ENCODE assay signal across 8 cellular contexts in the genomic region with DNA sequence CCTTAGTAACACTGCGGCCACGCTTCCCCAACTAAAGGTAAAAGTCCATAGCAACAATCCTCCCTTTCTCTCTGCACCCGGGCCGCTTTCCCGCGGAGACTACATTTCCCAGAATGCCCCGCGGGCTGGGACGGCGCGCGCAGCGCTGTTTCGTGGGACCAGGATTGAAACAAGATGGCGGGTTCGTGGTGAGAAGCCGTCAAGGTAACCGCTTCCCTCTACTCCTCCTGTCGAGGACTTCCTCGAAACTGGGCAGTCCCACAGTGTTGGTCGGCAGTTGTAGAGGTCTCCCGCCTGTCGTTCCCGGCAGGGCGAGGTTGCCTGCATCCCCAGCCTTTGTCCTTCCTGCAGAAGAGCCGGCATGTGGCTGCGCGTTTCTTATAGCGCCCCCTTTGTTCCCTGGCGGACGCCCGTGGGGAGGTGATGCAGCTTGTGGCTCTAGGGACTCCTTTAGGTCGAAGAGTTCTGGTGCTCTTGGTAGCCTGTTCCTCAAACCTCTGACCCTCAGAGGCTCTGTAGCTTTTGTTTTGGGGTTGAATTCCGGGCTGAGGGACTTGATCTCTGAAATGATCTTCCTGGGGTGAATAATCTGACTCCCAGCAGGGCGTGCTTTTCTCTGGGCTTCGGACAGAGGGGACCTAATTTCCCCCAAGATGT. TPM values are rescaled to one million over a fixed set of nuclear protein-coding genes. Genes with fewer than 3 reads are reported as not detected.
A peak's percentile ranks its signal among the peaks of the same experiment; 100 is the strongest.
DNase-seq lines count a peak whose midpoint lies in the region; ATAC-seq, FAIRE-seq and TF ChIP-seq lines count a peak whose summit lies in the region.

Gene MRPL42, plus strand, starts transcription at position 164 of the 657 bp plus-strand sequence. CDS start 1,772 bp downstream, outside the sequence.

- ATAC-seq in GM19328 (IDR thresholded peaks at IDR 0.05; ENCODE audit: unreplicated experiment) = peak; percentile 89
- ATAC-seq in HG03520 (IDR thresholded peaks at IDR 0.05; ENCODE audit: unreplicated experiment) = peak; percentile 81
- peak; percentile 94 for ATAC-seq in HepG2

- POLR2A ChIA-PET in HepG2 (lab: Yijun Ruan, JAX) = interaction anchor here (0.7 to 2.0 kb wide), 7 partner anchors 16 to 1068 kb away, joined by 3 to 8 read pairs (median 4); partner anchors contain the start of gene UBE2N

- 0% methylated on average over 12 of the region's 36 CpGs for WGBS in HepG2 (ENCODE audit: low lambda C conversion rate)

- H3K4me3 ChIP-seq in HepG2 (replicated peaks in 1 of 3; ENCODE audit: insufficient read depth in 1 of 3, low read depth in 2 of 3, low read length in 3 of 3) = peak within 1 kb of the TSS; percentile 78 to 92 (median 88)

- TF ChIP-seq RAD21 in HepG2 (CRISPR knock-in tag; IDR thresholded peaks at IDR 0.05) = peak; percentile 48; the same call in 1 of the 2 replicates

- no peak within 1 kb of the TSS for H2AFZ ChIP-seq in HepG2 (ENCODE audit: low read length)

- H3K27me3 Mint-ChIP-seq in CD14-positive monocyte (ENCODE audit: low read depth in 3 of 3) = peaks cover 0 to 3% (median 0%) of the 10 kb centered on the region in 3 donors

- TF ChIP-seq CTCF in CD14-positive monocyte (IDR thresholded peaks at IDR 0.05) = peak; percentile 86
- TF ChIP-seq CTCF in HepG2 (CRISPR knock-in tag; IDR thresholded peaks at IDR 0.05) = peak; percentile 95

- H3K27me3 ChIP-seq in HepG2 (ENCODE audit: control insufficient read depth in 1 of 2, insufficient read depth in 2 of 2, low read length in 2 of 2) = no peaks in the 10 kb centered on the region; a peak in 1 of 5 replicates

- peaks cover 74% of the 10 kb centered on the region for H3K4me1 ChIP-seq in HepG2 (ENCODE audit: insufficient read depth, low read length)

- peaks cover 0 to 3% (median 0%) of the 10 kb centered on the region in 7 donors for H3K9me3 Mint-ChIP-seq in CD14-positive monocyte

- DNase-seq in CD14-positive monocyte (ENCODE audit: low spot score) (peak; percentile 83), NCI-H526 treated with DMSO at 0.1 percent for 48 hours (lab: John Stamatoyannopoulos, UW) (peak; percentile 87), dermis blood vessel endothelial cell (peak; percentile 91), HepG2 (ENCODE audit: low spot score) (peak; percentile 85)
- DNase-seq in activated CD4-positive, alpha-beta T cell treated with anti-CD3 and anti-CD28 coated beads, Interleukin-2, amount 50 U/mL, for 1 hour = peak; percentile 92
- peak; percentile 92 for DNase-seq in stimulated activated CD4-positive, alpha-beta T cell treated with anti-CD3 and anti-CD28 coated beads, Interleukin-4, amount 100 ng/mL, for 1 hour

- peaks cover 5% of the 10 kb centered on the region; the same call in 1 of the 2 replicates for H4K20me1 ChIP-seq in HepG2 (ENCODE audit: insufficient read depth, low read length)

- H3K36me3 ChIP-seq in HepG2 (replicated peaks in 1 of 2; ENCODE audit: control insufficient read depth in 1 of 2, insufficient read depth in 2 of 2, low read length in 2 of 2) = peaks cover 4 to 17% of the 10 kb centered on the region in 2 experiments; a peak in 4 of 5 replicates

- no peak for TF ChIP-seq EP300 in HepG2 (IDR thresholded peaks at IDR 0.05; ENCODE audit: low read depth in 2 of 2, low read length in 2 of 2)
- TF ChIP-seq EP300 in HepG2 (CRISPR knock-in tag; IDR thresholded peaks at IDR 0.05; ENCODE audit: borderline replicate concordance) = 0 out of 2 replicates have a peak, but pooled peaks have one; percentile 18

- FAIRE-seq in HepG2 (lab: Jason Lieb, UNC) = peak; percentile 90

- peak within 1 kb of the TSS; percentile 89 to 93 for H3K4me3 Mint-ChIP-seq in CD14-positive monocyte

- peaks cover 52% of the 10 kb centered on the region for H3K79me2 ChIP-seq in HepG2 (ENCODE audit: insufficient read depth, low read length)

- H3K36me3 Mint-ChIP-seq in CD14-positive monocyte = peaks cover 13 to 20% of the 10 kb centered on the region in 2 donors

- H3K4me1 Mint-ChIP-seq in CD14-positive monocyte = peaks cover 21% of the 10 kb centered on the region

- H3K9ac ChIP-seq in HepG2 (ENCODE audit: insufficient read depth, low read depth, low read length) = peak within 1 kb of the TSS; percentile 91

- peak within 1 kb of the TSS; percentile 89 to 97 (median 94) for H3K27ac Mint-ChIP-seq in CD14-positive monocyte

- no peaks in the 10 kb centered on the region for H3K9me3 ChIP-seq in HepG2 (ENCODE audit: low read length)

- peak; percentile 88 to 90 for TF ChIP-seq POLR2A in HepG2 (IDR thresholded peaks at IDR 0.05; ENCODE audit: insufficient read depth in 1 of 2, low read depth in 2 of 2, low read length in 2 of 2)

- CTCF ChIA-PET in HepG2 (lab: Yijun Ruan, JAX; ENCODE audit: low intra/inter-chr PET ratio, low total read pairs) = no interaction called here

- TSS peak; percentile 64 for BruUV-seq in HepG2 (replicated peaks; lab: Mats Ljungman, UMichigan)

- in situ Hi-C loops in HepG2 (cut with HindIII; ENCODE audit: extremely low pct_ligation_motif_present, low pct_unique_long_range_greater_than_20kb) = no loop called here

- H3K27ac ChIP-seq in HepG2 (ENCODE audit: extremely low read length, insufficient read depth, low read length) = peak within 1 kb of the TSS; percentile 95

- intact Hi-C loops in CD14-positive monocyte (cut with micrococcal nuclease) = no loop called here
- intact Hi-C loops in HepG2 (cut with micrococcal nuclease; ENCODE audit: unreplicated experiment) = loop anchor here (1.0 kb wide), 1 partner anchor 25 kb away; no protein-coding TSS in a partner anchor

- H3K4me2 ChIP-seq in HepG2 (ENCODE audit: low read depth, low read length) = peak within 1 kb of the TSS; percentile 77

TF ChIP-seq in HepG2, 621 proteins besides CTCF, POLR2A, EP300 and RAD21 (continues in another document):
- TF ChIP-seq ZBTB46 (CRISPR knock-in tag; IDR thresholded peaks at IDR 0.05; ENCODE audit: borderline replicate concordance) (no peak), HOXA3 (CRISPR knock-in tag; IDR thresholded peaks at IDR 0.05) (peak; percentile 94), EHMT2 (IDR thresholded peaks at IDR 0.05; ENCODE audit: borderline replicate concordance, low read depth, low read length) (peak; percentile 62; the same call in 1 of the 2 replicates), GTF2F1 (IDR thresholded peaks at IDR 0.05; ENCODE audit: low read length) (no peak), NCOA5 (CRISPR knock-in tag; IDR thresholded peaks at IDR 0.05) (no peak), ZNF883 (CRISPR knock-in tag; IDR thresholded peaks at IDR 0.05; ENCODE audit: not compliant biosample characterization) (peak; percentile 90), ETV5 (CRISPR knock-in tag; IDR thresholded peaks at IDR 0.05; ENCODE audit: borderline replicate concordance) (peak; percentile 70), ZNF333 (CRISPR knock-in tag; IDR thresholded peaks at IDR 0.05; ENCODE audit: borderline replicate concordance) (peak; percentile 88; the same call in 1 of the 2 replicates)

RNA-seq across cellular contexts. Expression of gene MRPL42, which starts in this region (rescaled TPM):
- polyA plus RNA-seq in CD14-positive monocyte (10 to 100 TPM; 62.8 to 68.3 TPM), HepG2 (2011; rRNA removed) (75.4 and 93.3 TPM in 2 replicates)
- total RNA-seq in dermis blood vessel endothelial cell (61.4 and 88.6 TPM in 2 replicates), HepG2 (2016; rRNA removed; fragmentation: Illumina TruSeq; extraction: Trizol) (148 and 224 TPM in 2 replicates)
- total RNA-seq in HepG2 (2016; cell fraction: cytosol; rRNA removed; fragmentation: Illumina TruSeq; extraction: Trizol; ENCODE audit: low read depth) = 63.1 and 69.4 TPM in 2 replicates
- total RNA-seq in HepG2 (2016; cell fraction: insoluble cytoplasmic fraction; rRNA removed; fragmentation: Illumina TruSeq; extraction: Trizol) = 148 and 233 TPM in 2 replicates
- 119 and 120 TPM in 2 replicates for total RNA-seq in HepG2 (2016; cell fraction: membrane; rRNA removed; fragmentation: Illumina TruSeq; extraction: Trizol)
- 72.3 and 83.9 TPM in 2 replicates for total RNA-seq in HepG2 (2016; cell fraction: nucleus; rRNA removed; fragmentation: Illumina TruSeq; extraction: Trizol)
- 44.4 and 77.9 TPM in 2 replicates for polyA plus RNA-seq in HepG2 (2011; cell fraction: cytosol; rRNA removed)
- 21.4 and 32.1 TPM in 2 replicates for polyA plus RNA-seq in HepG2 (2011; cell fraction: nucleus; rRNA removed)
- polyA plus RNA-seq in HepG2 (2012) = 77.4 and 156 TPM in 2 replicates
- polyA plus RNA-seq in HepG2 (2016; cell fraction: cytosol; fragmentation: Illumina TruSeq; extraction: Trizol; ENCODE audit: low read depth) = 62.5 and 71.1 TPM in 2 replicates
- polyA plus RNA-seq in HepG2 (2016; cell fraction: insoluble cytoplasmic fraction; fragmentation: Illumina TruSeq; extraction: Trizol; ENCODE audit: low read depth) = 198 and 212 TPM in 2 replicates
- polyA plus RNA-seq in HepG2 (2016; cell fraction: membrane; fragmentation: Illumina TruSeq; extraction: Trizol; ENCODE audit: low read depth) = 87.3 and 92.4 TPM in 2 replicates
- 78.8 and 79.9 TPM in 2 replicates for polyA plus RNA-seq in HepG2 (2016; cell fraction: nucleus; fragmentation: Illumina TruSeq; extraction: Trizol; ENCODE audit: insufficient read depth, low read depth)
- 23.0 and 26.1 TPM in 2 replicates for polyA minus RNA-seq in HepG2 (2011; rRNA and poly(A)+ RNA removed; ENCODE audit: low replicate concordance)
- 48.1 and 52.1 TPM in 2 replicates for polyA minus RNA-seq in HepG2 (2011; cell fraction: cytosol; rRNA and poly(A)+ RNA removed)
- 61.4 and 110 TPM in 2 replicates for polyA minus RNA-seq in HepG2 (2011; cell fraction: nucleus; rRNA and poly(A)+ RNA removed)

Comparison
In these comparisons a context has a peak if more than half of its experiments do, and no peak if none do; other contexts are left out.
1. Peak in every context shown above with its lines: DNase-seq, ATAC-seq, H3K4me3 ChIP-seq and H3K27ac ChIP-seq.